In the genomic region with DNA sequence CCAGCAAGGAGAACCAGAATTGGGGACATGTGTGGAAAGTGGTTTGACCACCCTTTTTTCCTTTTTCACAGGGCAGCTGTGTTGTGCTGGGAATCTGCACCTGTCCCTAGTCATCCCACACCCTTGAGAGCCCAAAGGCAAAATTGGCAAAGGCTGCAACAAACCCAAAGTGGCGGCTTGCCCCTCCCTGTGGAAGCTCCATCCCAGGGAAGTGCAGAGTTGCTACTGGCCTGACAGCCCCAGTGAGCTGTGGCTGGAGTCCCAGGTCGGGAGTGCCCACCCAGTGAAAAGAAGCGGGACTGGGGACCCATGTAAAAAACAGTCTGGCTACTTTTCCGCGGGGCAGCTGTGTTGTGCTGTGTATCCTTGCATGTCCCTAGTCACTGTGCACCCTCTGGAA, we compare ENCODE assay signal across 24 cellular contexts.
DNase-seq lines count a peak whose midpoint lies in the region; TF ChIP-seq lines count a peak whose summit lies in the region.
"Had no signal": no experiment of that assay in that cellular context is flagged by ENCODE, and none has a peak within 500 bp of the region (broad histone marks: within the 10 kb centered on the region; RNA-seq: fewer than 3 reads in every experiment).

No MANE protein-coding gene starts in this region.

- in situ Hi-C loops in GM13976 (cut with MboI; ENCODE audit: low sequenced_read_pairs, unreplicated experiment), result no loop called here

- no peak overlapping the region for H3K14ac ChIP-seq in neuronal stem cell (ENCODE audit: low read length)

- no CpG with 5 or more reads among the region's 5 CpGs for WGBS in neuronal stem cell (ENCODE audit: extremely low coverage in 2 of 2, insufficient read length in 2 of 2, insufficient replicate concordance in 1 of 2), 2 donors
- WGBS in spleen, 5 donors, result 81 to 90% (median 83%) methylated on average over 4 to 5 of the region's 5 CpGs

- H2AFZ ChIP-seq in neuronal stem cell (ENCODE audit: low read length) (no peak overlapping the region), OCI-LY7 (ENCODE audit: low read length) (no peak overlapping the region)

- CTCF ChIA-PET in OCI-LY7 (lab: Charles Lee; ENCODE audit: unreplicated experiment), result no interaction called here

- no peak overlapping the region for H2AK5ac ChIP-seq in neuronal stem cell (ENCODE audit: low read depth, low read length)

- H2BK15ac ChIP-seq in neuronal stem cell (ENCODE audit: low read length), result no peak overlapping the region

- H3K4me1 ChIP-seq in SJCRH30 (peaks cover 6% of the 10 kb centered on the region), neuronal stem cell (ENCODE audit: control insufficient read depth in 2 of 2, insufficient read depth in 1 of 2, low read depth in 1 of 2, low read length in 2 of 2) (no peaks in the 10 kb centered on the region), spleen (no peaks in the 10 kb centered on the region), OCI-LY7 (ENCODE audit: insufficient read depth, low read length, poor library complexity, severe bottlenecking) (no peaks in the 10 kb centered on the region)
- H3K4me1 ChIP-seq: BE2C, BLaER1 had no signal

- H3K9me3 ChIP-seq in SJCRH30 (replicated peaks) (no peaks in the 10 kb centered on the region), neuronal stem cell (replicated peaks in 1 of 2; ENCODE audit: control insufficient read depth in 2 of 2, insufficient read depth in 1 of 2, low read depth in 1 of 2, low read length in 2 of 2) (peaks cover 0 to 2% of the 10 kb centered on the region in 2 donors), spleen (peaks cover 0 to 25% (median 15%) of the 10 kb centered on the region in 8 donors), OCI-LY7 (ENCODE audit: low read length) (no peaks in the 10 kb centered on the region)
- H3K9me3 ChIP-seq: BE2C, BLaER1 had no signal

- DNase-seq in SJCRH30 (peak; percentile 56 to 76), islet precursor cell (peak; percentile 44), neuronal stem cell (ENCODE audit: low spot score) (no peak), spleen (peak; percentile 53), GM13976 (ENCODE audit: low spot score) (no peak), OCI-LY7 (ENCODE audit: low spot score) (no peak)
- no peak for DNase-seq in stimulated activated CD4-positive, alpha-beta T cell treated with anti-CD3 and anti-CD28 coated beads, Interleukin-1b, Interleukin-23, amount 100 ng/mL, for 48 hours
- DNase-seq: 8988T; ACHN; BE2C; C1 segment of cervical spinal cord; CD4-positive, alpha-beta memory T cell; CD4-positive, CD25-positive, alpha-beta regulatory T cell; CD8-positive, alpha-beta memory T cell; COR-L47; DMS 273 treated with DMSO at 0.1 percent for 48 hours; DMS153; DMS53; DMS79; DND-41; EL; GDM1 had no signal

- intact Hi-C loops in spleen (cut with DNase I; ENCODE audit: low total_unique reads), result no loop called here
- intact Hi-C loops in OCI-LY7 (cut with micrococcal nuclease; ENCODE audit: unreplicated experiment), result no loop called here

- no peak overlapping the region for H3K9ac ChIP-seq in neuronal stem cell (ENCODE audit: low read depth, low read length, poor library complexity)
- H3K9ac ChIP-seq: BLaER1 had no signal

- H3K27ac ChIP-seq in SJCRH30, result peak overlapping the region; percentile 37
- H3K27ac ChIP-seq in neuronal stem cell (replicated peaks; ENCODE audit: low read length), result no peak overlapping the region
- H3K27ac ChIP-seq in spleen, result no peak overlapping the region
- no peak overlapping the region for H3K27ac ChIP-seq in OCI-LY7 (ENCODE audit: low read depth, low read length, poor library complexity, severe bottlenecking)
- H3K27ac ChIP-seq: BLaER1 had no signal

- no peaks in the 10 kb centered on the region for H3K9me2 ChIP-seq in OCI-LY7 (ENCODE audit: insufficient read depth, low read length)

- no peak overlapping the region for H2BK5ac ChIP-seq in neuronal stem cell (ENCODE audit: low read length)

- no peak overlapping the region for H4K8ac ChIP-seq in neuronal stem cell (ENCODE audit: low read depth, low read length)

- no peak overlapping the region for H2BK120ac ChIP-seq in neuronal stem cell (ENCODE audit: low read depth, low read length)

- H4K20me1 ChIP-seq in OCI-LY7 (ENCODE audit: insufficient read depth, low read length), result no peaks in the 10 kb centered on the region
- H4K20me1 ChIP-seq: BLaER1 had no signal

- no peak for TF ChIP-seq POLR2A in spleen (IDR thresholded peaks at IDR 0.05)

- H4K91ac ChIP-seq in neuronal stem cell (ENCODE audit: low read depth, low read length, poor library complexity), result no peak overlapping the region

- no peak overlapping the region for H2BK12ac ChIP-seq in neuronal stem cell (ENCODE audit: low read length)

- no peak overlapping the region for H3K23ac ChIP-seq in neuronal stem cell (ENCODE audit: low read depth, low read length, poor library complexity)

- TF ChIP-seq CTCF in spleen (IDR thresholded peaks at IDR 0.05 in 8 of 11, conservative IDR thresholded peaks at IDR 0.05 in 3 of 11), result no peak
- no peak for TF ChIP-seq CTCF in GM13976 (IDR thresholded peaks at IDR 0.05; ENCODE audit: borderline replicate concordance, control extremely low read depth, extremely low read depth, insufficient read depth, missing control alignments)
- TF ChIP-seq CTCF in OCI-LY7 (conservative IDR thresholded peaks at IDR 0.05; ENCODE audit: low read length), result no peak

- H3K79me1 ChIP-seq in neuronal stem cell (ENCODE audit: low read depth, low read length), result no peaks in the 10 kb centered on the region

- no TSS peak for BruUV-seq in OCI-LY7 (replicated peaks; lab: Mats Ljungman, UMichigan)

- H3K27me3 ChIP-seq in SJCRH30 (no peaks in the 10 kb centered on the region), neuronal stem cell (ENCODE audit: control insufficient read depth in 3 of 3, insufficient read depth in 3 of 3, low read depth in 1 of 3, low read length in 3 of 3) (no peaks in the 10 kb centered on the region), spleen (replicated peaks in 1 of 7) (no peaks in the 10 kb centered on the region)
- H3K27me3 ChIP-seq: BE2C, BLaER1 had no signal

- H3K4me2 ChIP-seq in neuronal stem cell (ENCODE audit: insufficient read depth, low read length, poor library complexity, severe bottlenecking), result no peak overlapping the region
- no peak overlapping the region for H3K4me2 ChIP-seq in OCI-LY7 (ENCODE audit: low read length)
- H3K4me2 ChIP-seq: BLaER1 had no signal

- H3K79me2 ChIP-seq in OCI-LY7 (ENCODE audit: insufficient read depth, low read depth, low read length), result no peaks in the 10 kb centered on the region

- H3K4ac ChIP-seq in neuronal stem cell (ENCODE audit: low read length), result no peak overlapping the region

- H3K36me3 ChIP-seq in SJCRH30 (no peaks in the 10 kb centered on the region), neuronal stem cell (replicated peaks in 1 of 2; ENCODE audit: control insufficient read depth in 2 of 2, insufficient read depth in 2 of 2, low read length in 2 of 2) (no peaks in the 10 kb centered on the region), spleen (no peaks in the 10 kb centered on the region), OCI-LY7 (ENCODE audit: insufficient read depth, low read length) (no peaks in the 10 kb centered on the region)
- H3K36me3 ChIP-seq: BE2C, BLaER1 had no signal

- POLR2A ChIA-PET in OCI-LY7 (lab: Charles Lee), result no interaction called here

- H3K4me3 ChIP-seq in SJCRH30 (no peak overlapping the region), neuronal stem cell (ENCODE audit: low read length in 2 of 2) (no peak overlapping the region), spleen (no peak overlapping the region), OCI-LY7 (ENCODE audit: low read depth, low read length, poor library complexity, severe bottlenecking) (no peak overlapping the region)
- H3K4me3 ChIP-seq: BLaER1, GM12878 had no signal

- peak overlapping the region; percentile 29 for H3K18ac ChIP-seq in neuronal stem cell (ENCODE audit: low read length)

Comparison
In these comparisons a context has a peak if more than half of its experiments do, and no peak if none do; other contexts are left out.
1. DNase-seq: peak in SJCRH30 (2 of 2), islet precursor cell (single experiment) and spleen (single experiment); none in neuronal stem cell (single experiment), stimulated activated CD4-positive, alpha-beta T cell treated with anti-CD3 and anti-CD28 coated beads, Interleukin-1b, Interleukin-23, amount 100 ng/mL, for 48 hours (single experiment), GM13976 (single experiment) and OCI-LY7 (single experiment).